ENCODE assay signal across 18 cellular contexts in the genomic region with DNA sequence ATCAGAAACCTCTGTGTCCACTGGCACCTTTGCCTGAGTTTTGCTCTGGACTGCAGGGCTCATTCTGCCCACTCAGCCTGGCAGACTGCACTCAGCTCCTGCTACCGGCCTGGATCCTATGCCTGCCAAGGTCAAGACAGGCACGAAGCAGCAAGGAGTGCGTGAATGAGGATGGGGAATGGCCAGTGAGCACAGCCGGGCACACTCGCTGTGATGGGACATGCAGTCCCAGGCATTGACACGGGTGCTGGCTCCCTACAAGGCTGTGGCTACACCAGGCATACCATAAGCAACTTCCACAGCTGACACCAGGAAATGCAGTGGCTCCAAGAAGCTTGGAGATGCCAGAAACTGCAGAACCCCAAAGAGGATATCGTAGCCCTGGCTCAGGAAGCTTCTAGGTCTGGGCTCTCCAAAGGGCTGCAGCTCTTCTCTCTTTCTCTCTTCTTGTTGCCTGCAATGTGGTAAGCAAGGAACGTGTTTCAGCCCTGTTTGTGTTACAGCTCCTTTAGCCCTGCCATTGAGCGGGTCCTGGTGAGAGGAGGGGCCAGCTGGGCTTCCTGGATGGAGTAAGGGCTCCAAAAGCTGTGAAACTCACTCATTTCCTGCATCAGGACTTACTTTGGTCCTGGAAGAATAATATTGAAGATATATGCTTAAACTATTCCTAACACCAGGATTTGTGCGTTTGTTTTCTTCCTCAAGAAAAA.
A peak's percentile ranks its signal among the peaks of the same experiment; 100 is the strongest.
DNase-seq lines count a peak whose midpoint lies in the region; TF ChIP-seq lines count a peak whose summit lies in the region.
"Had no signal": no experiment of that assay in that cellular context is flagged by ENCODE, and none has a peak within 500 bp of the region (broad histone marks: within the 10 kb centered on the region; RNA-seq: fewer than 3 reads in every experiment).

No MANE protein-coding gene starts in this region.

- H3K9me2 ChIP-seq in SK-N-SH = no peaks in the 10 kb centered on the region

- no peak overlapping the region for H2BK5ac ChIP-seq in mesenchymal stem cell (ENCODE audit: low read depth, low read length, poor library complexity, severe bottlenecking)

- 2% methylated on average over 6 of the region's 10 CpGs for WGBS in SK-N-SH (ENCODE audit: low lambda C conversion rate)
- WGBS in mesenchymal stem cell = 65% methylated on average over 9 of the region's 10 CpGs
- WGBS in smooth muscle cell (ENCODE audit: low lambda C conversion rate) = 62% methylated on average over 10 of the region's 10 CpGs

- no peaks in the 10 kb centered on the region for H3K27me3 Mint-ChIP-seq in Caco-2 (ENCODE audit: insufficient read depth, unreplicated experiment)
- H3K27me3 Mint-ChIP-seq in neural progenitor cell (ENCODE audit: insufficient read depth, low read depth) = no peaks in the 10 kb centered on the region
- H3K27me3 Mint-ChIP-seq in CD4-positive, alpha-beta memory T cell = no peaks in the 10 kb centered on the region

- POLR2A ChIA-PET in Caco-2 (lab: Charles Lee) (no interaction called here), SK-N-SH (lab: Yijun Ruan, JAX) (no interaction called here)
- POLR2A ChIA-PET in CD4-positive, alpha-beta memory T cell (lab: Charles Lee; ENCODE audit: partially characterized antibody) = no interaction called here

- H3K9me3 ChIP-seq in Caco-2 = 0 out of 2 replicates have a peak, but pooled peaks cover 8% of the 10 kb centered on the region
- H3K9me3 ChIP-seq in SK-N-SH = no peaks in the 10 kb centered on the region
- H3K9me3 ChIP-seq in mesenchymal stem cell (ENCODE audit: control insufficient read depth, low read length) = peaks cover 8% of the 10 kb centered on the region
- H3K9me3 ChIP-seq in smooth muscle cell (replicated peaks; ENCODE audit: low read depth) = no peaks in the 10 kb centered on the region
- no peaks in the 10 kb centered on the region for H3K9me3 ChIP-seq in neural progenitor cell (ENCODE audit: low read depth)
- H3K9me3 ChIP-seq in CD4-positive, alpha-beta memory T cell (ENCODE audit: control insufficient read depth in 1 of 2, low read length in 2 of 2) = peaks cover 0 to 5% of the 10 kb centered on the region in 2 donors

- H3K4me1 Mint-ChIP-seq in Caco-2 (ENCODE audit: low read depth, unreplicated experiment) (peaks cover 14% of the 10 kb centered on the region), neural progenitor cell (no peaks in the 10 kb centered on the region)
- H3K4me1 Mint-ChIP-seq in CD4-positive, alpha-beta memory T cell = no peaks in the 10 kb centered on the region
- H3K4me1 Mint-ChIP-seq: CD14-positive monocyte had no signal

- H3K79me2 ChIP-seq in SK-N-SH (ENCODE audit: insufficient read depth) = no peaks in the 10 kb centered on the region
- no peaks in the 10 kb centered on the region for H3K79me2 ChIP-seq in smooth muscle cell (ENCODE audit: low read depth)
- no peaks in the 10 kb centered on the region for H3K79me2 ChIP-seq in neural progenitor cell (ENCODE audit: low read depth)

- H2AK5ac ChIP-seq in mesenchymal stem cell (ENCODE audit: low read length, severe bottlenecking) = no peak overlapping the region

- H3K18ac ChIP-seq in mesenchymal stem cell (ENCODE audit: low read depth in 1 of 2, low read length in 2 of 2) = peak overlapping the region; percentile 81 to 100

- TF ChIP-seq EP300 in SK-N-SH (IDR thresholded peaks at IDR 0.05; ENCODE audit: borderline replicate concordance in 1 of 2, low read depth in 1 of 2, low read length in 1 of 2) = no peak

- H3K27ac ChIP-seq in SK-N-SH (ENCODE audit: low read depth in 2 of 2, low read length in 1 of 2) = no peak overlapping the region
- no peak overlapping the region for H3K27ac ChIP-seq in mesenchymal stem cell (ENCODE audit: low read length, poor library complexity, severe bottlenecking)
- H3K27ac ChIP-seq in smooth muscle cell (ENCODE audit: low read depth) = no peak overlapping the region
- H3K27ac ChIP-seq in neural progenitor cell = no peak overlapping the region
- H3K27ac ChIP-seq in CD4-positive, alpha-beta memory T cell (ENCODE audit: low read depth, low read length) = no peak overlapping the region

- no peaks in the 10 kb centered on the region for H3K36me3 Mint-ChIP-seq in Caco-2 (ENCODE audit: insufficient read depth, unreplicated experiment)
- H3K36me3 Mint-ChIP-seq in neural progenitor cell = peaks cover 2% of the 10 kb centered on the region
- H3K36me3 Mint-ChIP-seq in CD4-positive, alpha-beta memory T cell = peaks cover 0 to 3% of the 10 kb centered on the region in 2 donors
- H3K36me3 Mint-ChIP-seq: CD14-positive monocyte had no signal

- H3K4me2 ChIP-seq in SK-N-SH (peak overlapping the region; percentile 15), mesenchymal stem cell (ENCODE audit: low read length, poor library complexity, severe bottlenecking) (no peak overlapping the region), smooth muscle cell (peak overlapping the region; percentile 76), neural progenitor cell (no peak overlapping the region)

- peak overlapping the region; percentile 95 for H4K91ac ChIP-seq in mesenchymal stem cell (ENCODE audit: low read length)

- H4K20me1 ChIP-seq in SK-N-SH (ENCODE audit: insufficient read depth) (no peaks in the 10 kb centered on the region), smooth muscle cell (ENCODE audit: low read depth) (no peaks in the 10 kb centered on the region), neural progenitor cell (ENCODE audit: low read depth) (no peaks in the 10 kb centered on the region)

- DNase-seq in Caco-2 (no peak), SK-N-SH (no peak), mesenchymal stem cell (peak; percentile 58), smooth muscle cell (lab: John Stamatoyannopoulos, UW; ENCODE audit: unreplicated experiment) (no peak), DMS153 (lab: John Stamatoyannopoulos, UW) (no peak), neural progenitor cell (ENCODE audit: low spot score) (no peak)
- DNase-seq in CD4-positive, alpha-beta memory T cell = no peak
- DNase-seq: COR-L47, GF-D8, NCI-H187, NCI-H226, NCI-H524, NCI-H82, OCI-M1, SHP77 treated with DMSO at 0.1 percent for 48 hours had no signal

- H3K27me3 ChIP-seq in Caco-2 (replicated peaks; ENCODE audit: control insufficient read depth, insufficient read depth, low read length) (no peaks in the 10 kb centered on the region), SK-N-SH (ENCODE audit: insufficient read depth) (no peaks in the 10 kb centered on the region), mesenchymal stem cell (ENCODE audit: control insufficient read depth in 1 of 2, insufficient read depth in 1 of 2, low read length in 2 of 2) (no peaks in the 10 kb centered on the region), smooth muscle cell (ENCODE audit: low read depth) (no peaks in the 10 kb centered on the region), neural progenitor cell (no peaks in the 10 kb centered on the region)
- no peaks in the 10 kb centered on the region for H3K27me3 ChIP-seq in CD4-positive, alpha-beta memory T cell (ENCODE audit: insufficient read depth, low read length)

- no peaks in the 10 kb centered on the region for H3K79me1 ChIP-seq in mesenchymal stem cell (replicated peaks; ENCODE audit: low read length, poor library complexity, severe bottlenecking)

- H3K9me3 Mint-ChIP-seq in Caco-2 (ENCODE audit: unreplicated experiment) = peaks cover 34% of the 10 kb centered on the region
- peaks cover 16% of the 10 kb centered on the region for H3K9me3 Mint-ChIP-seq in neural progenitor cell
- H3K9me3 Mint-ChIP-seq in CD4-positive, alpha-beta memory T cell = peaks cover 5 to 37% (median 17%) of the 10 kb centered on the region in 8 donors

- H3K23ac ChIP-seq in mesenchymal stem cell (ENCODE audit: low read length in 2 of 2) = peak overlapping the region in 1 of 2 experiments; percentile 94

- H3K36me3 ChIP-seq in Caco-2 (ENCODE audit: control insufficient read depth, insufficient read depth, low read length) (no peaks in the 10 kb centered on the region), SK-N-SH (replicated peaks in 1 of 2; ENCODE audit: control insufficient read depth in 1 of 2, insufficient read depth in 2 of 2, low read length in 1 of 2) (no peaks in the 10 kb centered on the region), mesenchymal stem cell (ENCODE audit: control insufficient read depth in 1 of 2, insufficient read depth in 2 of 2, low read depth in 1 of 2, low read length in 2 of 2) (no peaks in the 10 kb centered on the region), smooth muscle cell (ENCODE audit: low read depth) (no peaks in the 10 kb centered on the region), neural progenitor cell (no peaks in the 10 kb centered on the region)
- H3K36me3 ChIP-seq in CD4-positive, alpha-beta memory T cell (ENCODE audit: insufficient read depth, low read length) = no peaks in the 10 kb centered on the region

- CTCF ChIA-PET in Caco-2 (lab: Charles Lee) = no interaction called here
- CTCF ChIA-PET in SK-N-SH (lab: Yijun Ruan, JAX) = no interaction called here
- CTCF ChIA-PET in CD4-positive, alpha-beta memory T cell (lab: Charles Lee; ENCODE audit: partially characterized antibody) = no interaction called here

- peak overlapping the region; percentile 90 to 100 for H2BK12ac ChIP-seq in mesenchymal stem cell (ENCODE audit: low read length in 2 of 2)

- H3K4me3 ChIP-seq in Caco-2 (ENCODE audit: low read depth, low read length) (no peak overlapping the region), SK-N-SH (ENCODE audit: low read depth in 2 of 2, low read length in 1 of 2) (peak overlapping the region in 1 of 2 experiments; percentile 23; a peak in 1 of 4 replicates), mesenchymal stem cell (ENCODE audit: insufficient read depth in 1 of 2, low read depth in 1 of 2, low read length in 2 of 2) (no peak overlapping the region), smooth muscle cell (peak overlapping the region; percentile 27), neural progenitor cell (no peak overlapping the region)
- H3K4me3 ChIP-seq in CD4-positive, alpha-beta memory T cell (ENCODE audit: low read length in 2 of 2) = no peak overlapping the region
- H3K4me3 ChIP-seq: GM12878, K562 had no signal

- peak overlapping the region; percentile 49 to 97 for H3K4ac ChIP-seq in mesenchymal stem cell (ENCODE audit: low read depth in 1 of 2, low read length in 2 of 2)

- no peak for TF ChIP-seq RAD21 in SK-N-SH (IDR thresholded peaks at IDR 0.05; ENCODE audit: low read length)

- H3K4me1 ChIP-seq in Caco-2 = peaks cover 8% of the 10 kb centered on the region
- H3K4me1 ChIP-seq in SK-N-SH (ENCODE audit: control insufficient read depth in 1 of 2, insufficient read depth in 2 of 2, low read depth in 1 of 2, low read length in 1 of 2) = no peaks in the 10 kb centered on the region
- peaks cover 2% of the 10 kb centered on the region for H3K4me1 ChIP-seq in mesenchymal stem cell (ENCODE audit: control insufficient read depth, insufficient read depth, low read depth, low read length)
- H3K4me1 ChIP-seq in smooth muscle cell (ENCODE audit: low read depth) = no peaks in the 10 kb centered on the region
- H3K4me1 ChIP-seq in neural progenitor cell = no peaks in the 10 kb centered on the region
- H3K4me1 ChIP-seq in CD4-positive, alpha-beta memory T cell (ENCODE audit: insufficient read depth, low read length) = no peaks in the 10 kb centered on the region

- H3K9ac ChIP-seq in SK-N-SH = no peak overlapping the region
- H3K9ac ChIP-seq in mesenchymal stem cell (ENCODE audit: low read length) = no peak overlapping the region
- H3K9ac ChIP-seq in smooth muscle cell (ENCODE audit: low read depth) = no peak overlapping the region
- no peak overlapping the region for H3K9ac ChIP-seq in neural progenitor cell

- intact Hi-C loops in Caco-2 (cut with micrococcal nuclease; ENCODE audit: unreplicated experiment) = no loop called here
- intact Hi-C loops in CD4-positive, alpha-beta memory T cell (cut with micrococcal nuclease) = no loop called here

- no peaks in the 10 kb centered on the region for H3F3A ChIP-seq in SK-N-SH (replicated peaks; ENCODE audit: insufficient read depth)
- H3F3A ChIP-seq in smooth muscle cell (ENCODE audit: low read depth) = no peaks in the 10 kb centered on the region
- no peaks in the 10 kb centered on the region for H3F3A ChIP-seq in neural progenitor cell (ENCODE audit: low read depth)

- peak overlapping the region in 1 of 2 experiments; percentile 100 for H3K14ac ChIP-seq in mesenchymal stem cell (ENCODE audit: low read length in 2 of 2)

- H3K4me3 Mint-ChIP-seq in Caco-2 (ENCODE audit: unreplicated experiment) = peak overlapping the region; percentile 35
- no peak overlapping the region for H3K4me3 Mint-ChIP-seq in neural progenitor cell
- no peak overlapping the region for H3K4me3 Mint-ChIP-seq in CD4-positive, alpha-beta memory T cell
- H3K4me3 Mint-ChIP-seq: CD14-positive monocyte had no signal

- no peak overlapping the region for H2AFZ ChIP-seq in SK-N-SH (ENCODE audit: low read depth)
- H2AFZ ChIP-seq in mesenchymal stem cell (ENCODE audit: low read depth, low read length) = peak overlapping the region; percentile 96
- H2AFZ ChIP-seq in smooth muscle cell (ENCODE audit: low read depth) = peak overlapping the region; percentile 73
- H2AFZ ChIP-seq in neural progenitor cell (replicated peaks) = no peak overlapping the region

- BruUV-seq in Caco-2 (replicated peaks; lab: Mats Ljungman, UMichigan) = no TSS peak

- H3K27ac Mint-ChIP-seq in Caco-2 (ENCODE audit: unreplicated experiment) (peak overlapping the region; percentile 33), neural progenitor cell (no peak overlapping the region)
- no peak overlapping the region for H3K27ac Mint-ChIP-seq in CD4-positive, alpha-beta memory T cell
- H3K27ac Mint-ChIP-seq: CD14-positive monocyte had no signal

- peak overlapping the region; percentile 29 for H2BK120ac ChIP-seq in mesenchymal stem cell (ENCODE audit: low read depth, low read length)

- TF ChIP-seq CTCF in Caco-2 (IDR thresholded peaks at IDR 0.05; ENCODE audit: insufficient read depth in 1 of 2, low read depth in 1 of 2, low read length in 1 of 2, severe bottlenecking in 1 of 2, unreplicated experiment in 1 of 2) = no peak
- no peak for TF ChIP-seq CTCF in SK-N-SH (IDR thresholded peaks at IDR 0.05)
- TF ChIP-seq CTCF in smooth muscle cell (IDR thresholded peaks at IDR 0.05; ENCODE audit: borderline replicate concordance, insufficient read depth, poor library complexity, severe bottlenecking) = no peak
- no peak for TF ChIP-seq CTCF in neural progenitor cell (IDR thresholded peaks at IDR 0.05)

- H2BK15ac ChIP-seq in mesenchymal stem cell (ENCODE audit: low read depth, poor library complexity, severe bottlenecking) = no peak overlapping the region

- peak overlapping the region; percentile 100 for H4K8ac ChIP-seq in mesenchymal stem cell (ENCODE audit: low read length)

Comparison
In these comparisons a context has a peak if more than half of its experiments do, and no peak if none do; other contexts are left out.
1. H2AFZ ChIP-seq: peak in mesenchymal stem cell (single experiment) and smooth muscle cell (single experiment); none in SK-N-SH (single experiment) and neural progenitor cell (single experiment).
2. H3K4me2 ChIP-seq: peak in SK-N-SH (single experiment) and smooth muscle cell (single experiment); none in mesenchymal stem cell (single experiment) and neural progenitor cell (single experiment).